ENCODE assay signal across 8 cellular contexts in the genomic region with DNA sequence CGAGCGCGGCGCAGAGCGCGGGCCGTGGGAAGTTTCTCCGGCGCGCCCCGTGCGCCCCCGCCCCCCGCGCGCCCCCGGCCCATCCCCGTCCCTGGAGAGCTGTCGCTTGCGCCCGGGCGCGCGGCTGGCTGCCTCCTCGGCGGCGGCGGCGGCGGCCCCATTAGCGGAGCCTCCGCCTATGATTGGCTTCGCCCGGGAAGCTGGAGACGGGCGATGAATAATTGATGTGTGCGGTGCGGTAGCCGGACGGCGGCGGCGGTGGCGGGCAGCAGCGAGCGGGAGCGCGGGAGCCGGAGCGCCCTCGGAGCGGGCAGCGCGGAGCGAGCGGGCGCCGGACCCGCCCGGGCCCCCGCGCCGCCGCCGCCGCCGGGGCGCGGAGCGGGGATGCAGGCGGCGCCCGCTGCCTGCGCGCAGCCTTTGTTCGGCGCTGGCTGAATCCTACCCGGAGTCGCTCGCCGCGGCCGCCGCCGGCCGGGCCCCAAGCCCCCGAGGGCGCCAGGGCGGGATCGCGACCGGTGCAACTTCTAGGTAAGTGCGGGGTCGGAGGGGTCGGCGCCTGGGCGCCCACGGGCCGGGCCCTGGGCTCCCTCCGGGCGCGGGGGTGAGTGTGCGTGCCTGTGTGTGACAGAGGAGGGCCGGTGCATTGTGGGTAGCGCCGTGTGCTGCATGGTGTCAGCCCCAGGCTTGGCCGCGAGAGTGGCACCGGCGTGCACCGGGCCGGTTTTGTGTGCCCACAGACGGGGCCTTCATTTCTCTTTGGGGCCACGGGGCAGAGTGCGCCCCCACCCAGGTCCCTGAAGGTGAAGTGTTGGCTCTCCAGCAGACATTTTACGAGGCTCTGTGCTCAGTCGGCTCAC.
DNase-seq lines count a peak whose midpoint lies in the region; ATAC-seq and TF ChIP-seq lines count a peak whose summit lies in the region.

No MANE protein-coding gene starts in this region.

- H3K4me3 ChIP-seq in ACC112 (ENCODE audit: low read depth, low read length) (peak overlapping the region; percentile 83), SU-DHL-6 (ENCODE audit: insufficient read depth, low read length, poor library complexity, severe bottlenecking) (peak overlapping the region; percentile 46), ascending aorta (peak overlapping the region; percentile 81 to 82), SJCRH30 (no peak overlapping the region)

- H3F3A ChIP-seq in SU-DHL-6 (ENCODE audit: insufficient read depth): no peaks in the 10 kb centered on the region

- H3K4me1 ChIP-seq in ACC112 (ENCODE audit: control insufficient read depth, insufficient read depth, low read length, unreplicated experiment) (peaks cover 70% of the 10 kb centered on the region), ascending aorta (peaks cover 35 to 60% of the 10 kb centered on the region in 2 donors), SJCRH30 (no peaks in the 10 kb centered on the region; the same call in 1 of the 2 replicates)

- H3K27me3 ChIP-seq in ACC112 (ENCODE audit: insufficient read depth, low read length) (no peaks in the 10 kb centered on the region), SU-DHL-6 (ENCODE audit: low read length) (no peaks in the 10 kb centered on the region), ascending aorta (no peaks in the 10 kb centered on the region), SJCRH30 (no peaks in the 10 kb centered on the region)

- ATAC-seq in GM18868 (IDR thresholded peaks at IDR 0.05; ENCODE audit: unreplicated experiment): peak; percentile 49
- ATAC-seq in HG03095 (IDR thresholded peaks at IDR 0.05; ENCODE audit: unreplicated experiment): peak; percentile 34

- H3K27ac ChIP-seq in ACC112 (ENCODE audit: low read depth, low read length): peak overlapping the region; percentile 36; the same call in 1 of the 2 replicates
- no peak overlapping the region for H3K27ac ChIP-seq in SU-DHL-6 (ENCODE audit: low read depth, low read length)
- peak overlapping the region; percentile 96 to 99 for H3K27ac ChIP-seq in ascending aorta
- no peak overlapping the region for H3K27ac ChIP-seq in SJCRH30

- peak overlapping the region; percentile 44; the same call in 1 of the 2 replicates for H3K9ac ChIP-seq in SU-DHL-6 (ENCODE audit: low read length)

- H3K4me2 ChIP-seq in SU-DHL-6 (ENCODE audit: low read depth, low read length, poor library complexity, severe bottlenecking): peak overlapping the region; percentile 58

- no peaks in the 10 kb centered on the region for H4K20me1 ChIP-seq in SU-DHL-6 (ENCODE audit: low read depth, low read length)

- H3K9me3 ChIP-seq in SU-DHL-6 (ENCODE audit: insufficient read depth, low read length) (no peaks in the 10 kb centered on the region), ascending aorta (no peaks in the 10 kb centered on the region), SJCRH30 (replicated peaks) (no peaks in the 10 kb centered on the region)

- no peaks in the 10 kb centered on the region for H3K9me2 ChIP-seq in SU-DHL-6 (replicated peaks; ENCODE audit: insufficient read depth, low read length)

- no peak overlapping the region for H2AFZ ChIP-seq in ACC112 (ENCODE audit: low read length, unreplicated experiment)
- H2AFZ ChIP-seq in SU-DHL-6 (ENCODE audit: low read depth, low read length, severe bottlenecking): peak overlapping the region; percentile 62

- H3K79me2 ChIP-seq in ACC112 (ENCODE audit: control insufficient read depth, insufficient read depth, low read length, unreplicated experiment) (peaks cover 50% of the 10 kb centered on the region), SU-DHL-6 (ENCODE audit: insufficient read depth, low read length) (no peaks in the 10 kb centered on the region)

- TF ChIP-seq CTCF in SU-DHL-6 (IDR thresholded peaks at IDR 0.05; ENCODE audit: insufficient read depth, low read length, poor library complexity, severe bottlenecking) (no peak), ascending aorta (IDR thresholded peaks at IDR 0.05) (no peak)

- DNase-seq in ascending aorta (ENCODE audit: low spot score in 2 of 2): peak in 1 of 2 donors; percentile 82
- DNase-seq in inferior parietal cortex (ENCODE audit: extremely low spot score): peak; percentile 68
- peak; percentile 28 to 68 (median 52) for DNase-seq in stimulated activated CD4-positive, alpha-beta T cell treated with anti-CD3 and anti-CD28 coated beads, Interleukin-1b, Interleukin-23, amount 100 ng/mL, for 24 hours (ENCODE audit: low read depth in 4 of 4, low spot score in 1 of 4)
- DNase-seq in SJCRH30: no peak

- intact Hi-C loops in ascending aorta (cut with DNase I): loop anchor here (10.0 kb wide), 1 partner anchor 201 kb away; a partner anchor contains a TSS

- H3K36me3 ChIP-seq in ACC112 (ENCODE audit: insufficient read depth, low read length): no peaks in the 10 kb centered on the region
- H3K36me3 ChIP-seq in SU-DHL-6 (ENCODE audit: low read length): no peaks in the 10 kb centered on the region
- H3K36me3 ChIP-seq in ascending aorta: no peaks in the 10 kb centered on the region
- no peaks in the 10 kb centered on the region; the same call in 1 of the 2 replicates for H3K36me3 ChIP-seq in SJCRH30

Comparison
In these comparisons a context has a peak if more than half of its experiments do, and no peak if none do; other contexts are left out.
1. H3K27ac ChIP-seq: peak in ACC112 (single experiment) and ascending aorta (2 of 2); none in SU-DHL-6 (single experiment) and SJCRH30 (single experiment).
2. DNase-seq: peak in inferior parietal cortex (single experiment) and stimulated activated CD4-positive, alpha-beta T cell treated with anti-CD3 and anti-CD28 coated beads, Interleukin-1b, Interleukin-23, amount 100 ng/mL, for 24 hours (4 of 4); none in SJCRH30 (0 of 2).